In genomic region chr15:47185222-47185800, GRCh38 we compare ENCODE assay signal across 9 cellular contexts.
DNase-seq lines count a peak whose midpoint lies in the region; ATAC-seq and TF ChIP-seq lines count a peak whose summit lies in the region.
"Had no signal": no experiment of that assay in that cellular context is flagged by ENCODE, and none has a peak within 500 bp of the region (broad histone marks: within the 10 kb centered on the region; RNA-seq: fewer than 3 reads in every experiment).

No MANE protein-coding gene starts in this region.

- in situ Hi-C loops in transverse colon (cut with MboI; ENCODE audit: low pct_ligation_motif_present in 1 of 4, low pct_unique_long_range_greater_than_20kb in 1 of 4, low sequenced_read_pairs in 3 of 4): loop anchor here in 3 of 4 donors (25.0 kb wide), 3 partner anchors 802 to 1102 kb away; no protein-coding TSS in a partner anchor

- H3K9me3 ChIP-seq in adipocyte (ENCODE audit: control insufficient read depth, low read length): no peaks in the 10 kb centered on the region
- no peaks in the 10 kb centered on the region for H3K9me3 ChIP-seq in transverse colon
- no peaks in the 10 kb centered on the region for H3K9me3 ChIP-seq in Caco-2

- H3K36me3 ChIP-seq in adipocyte (ENCODE audit: control insufficient read depth, insufficient read depth, low read length, severe bottlenecking): no peaks in the 10 kb centered on the region
- no peaks in the 10 kb centered on the region for H3K36me3 ChIP-seq in transverse colon
- no peaks in the 10 kb centered on the region for H3K36me3 ChIP-seq in Caco-2 (ENCODE audit: control insufficient read depth, insufficient read depth, low read length)

- no peaks in the 10 kb centered on the region for H3K9me3 Mint-ChIP-seq in activated naive CD4-positive, alpha-beta T cell treated with anti-CD3 and anti-CD28 coated beads, Interleukin-2, amount 10 ng/mL, durations not matched to agents 7 days and 5 days
- H3K9me3 Mint-ChIP-seq in memory B cell (peaks cover 3% of the 10 kb centered on the region), Caco-2 (ENCODE audit: unreplicated experiment) (no peaks in the 10 kb centered on the region)

- peaks cover 35% of the 10 kb centered on the region for H3K27me3 Mint-ChIP-seq in activated naive CD4-positive, alpha-beta T cell treated with anti-CD3 and anti-CD28 coated beads, Interleukin-2, amount 10 ng/mL, durations not matched to agents 7 days and 5 days
- H3K27me3 Mint-ChIP-seq in memory B cell (peaks cover 9% of the 10 kb centered on the region), Caco-2 (ENCODE audit: insufficient read depth, unreplicated experiment) (no peaks in the 10 kb centered on the region)

- H3K4me3 ChIP-seq in adipocyte (ENCODE audit: low read length): peak overlapping the region; percentile 75
- peak overlapping the region; percentile 24 to 64 (median 40) for H3K4me3 ChIP-seq in transverse colon
- no peak overlapping the region for H3K4me3 ChIP-seq in Caco-2 (ENCODE audit: low read depth, low read length)

- no peaks in the 10 kb centered on the region for H3K36me3 Mint-ChIP-seq in activated naive CD4-positive, alpha-beta T cell treated with anti-CD3 and anti-CD28 coated beads, Interleukin-2, amount 10 ng/mL, durations not matched to agents 7 days and 5 days
- H3K36me3 Mint-ChIP-seq in memory B cell (no peaks in the 10 kb centered on the region), Caco-2 (ENCODE audit: insufficient read depth, unreplicated experiment) (no peaks in the 10 kb centered on the region)

- no TSS peak for BruUV-seq in Caco-2 (replicated peaks; lab: Mats Ljungman, UMichigan)

- POLR2A ChIA-PET in Caco-2 (lab: Charles Lee): no interaction called here

- H3K27me3 ChIP-seq in adipocyte (replicated peaks; ENCODE audit: control insufficient read depth, insufficient read depth, low read length): peaks cover 43% of the 10 kb centered on the region
- peaks cover 47% of the 10 kb centered on the region for H3K27me3 ChIP-seq in transverse colon
- no peaks in the 10 kb centered on the region for H3K27me3 ChIP-seq in Caco-2 (replicated peaks; ENCODE audit: control insufficient read depth, insufficient read depth, low read length)

- intact Hi-C loops in transverse colon (cut with DNase I; ENCODE audit: low total_unique reads): no loop called here
- intact Hi-C loops in Caco-2 (cut with micrococcal nuclease; ENCODE audit: unreplicated experiment): no loop called here

- H3K4me1 Mint-ChIP-seq in activated naive CD4-positive, alpha-beta T cell treated with anti-CD3 and anti-CD28 coated beads, Interleukin-2, amount 10 ng/mL, durations not matched to agents 7 days and 5 days: peaks cover 7% of the 10 kb centered on the region
- H3K4me1 Mint-ChIP-seq in memory B cell: no peaks in the 10 kb centered on the region
- H3K4me1 Mint-ChIP-seq in Caco-2 (ENCODE audit: low read depth, unreplicated experiment): no peaks in the 10 kb centered on the region

- 36 to 57% methylated on average over 5 to 15 of the region's 15 CpGs for WGBS in transverse colon (ENCODE audit: low coverage in 1 of 2), 2 donors

- ATAC-seq in memory B cell (ENCODE audit: low read depth): no peak

- no peak for TF ChIP-seq EP300 in transverse colon (IDR thresholded peaks at IDR 0.05; ENCODE audit: low read depth)

- TF ChIP-seq CTCF in transverse colon (IDR thresholded peaks at IDR 0.05) (no peak), Caco-2 (IDR thresholded peaks at IDR 0.05; ENCODE audit: insufficient read depth in 1 of 2, low read depth in 1 of 2, low read length in 1 of 2, severe bottlenecking in 1 of 2, unreplicated experiment in 1 of 2) (no peak)

- H3K4me1 ChIP-seq in adipocyte (ENCODE audit: control insufficient read depth, insufficient read depth, low read length) (peaks cover 14% of the 10 kb centered on the region), transverse colon (peaks cover 0 to 21% (median 10%) of the 10 kb centered on the region in 4 donors), Caco-2 (no peaks in the 10 kb centered on the region)

- peak overlapping the region; percentile 35 for H3K27ac Mint-ChIP-seq in activated naive CD4-positive, alpha-beta T cell treated with anti-CD3 and anti-CD28 coated beads, Interleukin-2, amount 10 ng/mL, durations not matched to agents 7 days and 5 days
- no peak overlapping the region for H3K27ac Mint-ChIP-seq in memory B cell
- H3K27ac Mint-ChIP-seq in Caco-2 (ENCODE audit: unreplicated experiment): no peak overlapping the region

- H3K4me3 Mint-ChIP-seq in activated naive CD4-positive, alpha-beta T cell treated with anti-CD3 and anti-CD28 coated beads, Interleukin-2, amount 10 ng/mL, durations not matched to agents 7 days and 5 days: peak overlapping the region; percentile 34
- H3K4me3 Mint-ChIP-seq in memory B cell (peak overlapping the region; percentile 32), Caco-2 (ENCODE audit: unreplicated experiment) (no peak overlapping the region)

- CTCF ChIA-PET in activated naive CD4-positive, alpha-beta T cell treated with anti-CD3 and anti-CD28 coated beads, Interleukin-2, amount 10 ng/mL, durations not matched to agents 7 days and 5 days (lab: Charles Lee): interaction anchor here (1.0 kb wide), 1 partner anchor 10 kb away, joined by 3 read pairs; no protein-coding TSS in a partner anchor
- CTCF ChIA-PET in Caco-2 (lab: Charles Lee): no interaction called here

- H3K27ac ChIP-seq in transverse colon: no peak overlapping the region

- TF ChIP-seq POLR2A in transverse colon (IDR thresholded peaks at IDR 0.05): no peak

- H3K9ac ChIP-seq in adipocyte (ENCODE audit: low read length): no peak overlapping the region

- DNase-seq in activated naive CD4-positive, alpha-beta T cell treated with anti-CD3 and anti-CD28 coated beads, Interleukin-2, amount 10 ng/mL, durations not matched to agents 7 days and 5 days: no peak
- DNase-seq in activated naive CD4-positive, alpha-beta T cell (lab: John Stamatoyannopoulos, UW): no peak
- no peak for DNase-seq in adipocyte (ENCODE audit: low read depth)
- no peak for DNase-seq in memory B cell (ENCODE audit: low spot score in 2 of 2)
- DNase-seq in transverse colon: no peak
- DNase-seq in SW480 (ENCODE audit: low spot score): no peak
- no peak for DNase-seq in Caco-2
- DNase-seq in activated CD4-positive, CD25-positive, alpha-beta regulatory T cell treated with anti-CD3 and anti-CD28 coated beads, Interleukin-2, amount 50 U/mL, for 72 hours: no peak
- DNase-seq: activated CD8-positive, alpha-beta memory T cell treated with anti-CD3 and anti-CD28 coated beads for 24 hours had no signal
